ENCODE assay signal across 8 cellular contexts in genomic region chr13:36998624-36999041, GRCh38. TPM values are rescaled to one million over a fixed set of nuclear protein-coding genes. Genes with fewer than 3 reads are reported as not detected.
DNase-seq lines count a peak whose midpoint lies in the region; ATAC-seq and TF ChIP-seq lines count a peak whose summit lies in the region.

No MANE protein-coding gene starts in this region.

- H3K79me2 ChIP-seq in GM23338 (replicated peaks; ENCODE audit: insufficient read depth) = peaks cover 61% of the 10 kb centered on the region

- peak overlapping the region; percentile 94 for H3K4me3 ChIP-seq in GM23338
- peak overlapping the region; percentile 65 to 95 (median 79) for H3K4me3 ChIP-seq in adrenal gland
- peak overlapping the region; percentile 92 for H3K4me3 ChIP-seq in iPS-15b (ENCODE audit: low read depth, low read length)
- peak overlapping the region; percentile 73 to 98 (median 85) for H3K4me3 ChIP-seq in skin epidermis

- peaks cover 3% of the 10 kb centered on the region; the same call in 1 of the 3 replicates for H3K9me3 Mint-ChIP-seq in GM23338

- H3K9ac ChIP-seq in iPS-15b (ENCODE audit: low read depth, low read length) = peak overlapping the region; percentile 91

- H3K9me3 ChIP-seq in adrenal gland (replicated peaks in 1 of 3) (no peaks in the 10 kb centered on the region), iPS-15b (ENCODE audit: control insufficient read depth, insufficient read depth, low read length) (no peaks in the 10 kb centered on the region)

- peaks cover 15% of the 10 kb centered on the region for H3K4me1 Mint-ChIP-seq in GM23338

- DNase-seq in GM23338 (ENCODE audit: low spot score) (peak; percentile 47), RPMI8226 (peak; percentile 6), adrenal gland (peak in 4 of 7 donors; percentile 13 to 30 (median 22)), KG1 (lab: John Stamatoyannopoulos, UW) (no peak), omental fat pad (ENCODE audit: low spot score) (no peak)

- H3K36me3 Mint-ChIP-seq in GM23338 (ENCODE audit: low read depth) = peaks cover 29% of the 10 kb centered on the region

- no peak for TF ChIP-seq POLR2A in adrenal gland (IDR thresholded peaks at IDR 0.05)

- peak overlapping the region; percentile 82 for H3K27ac ChIP-seq in GM23338 (ENCODE audit: low read depth)
- peak overlapping the region in 4 of 5 donors; percentile 91 to 99 (median 96) for H3K27ac ChIP-seq in adrenal gland
- H3K27ac ChIP-seq in skin epidermis = peak overlapping the region; percentile 65 to 100 (median 95)

- intact Hi-C loops in adrenal gland (cut with DNase I) = no loop called here

- peaks cover 26% of the 10 kb centered on the region; the same call in 1 of the 2 replicates for H3K36me3 ChIP-seq in GM23338 (ENCODE audit: insufficient read depth)
- peaks cover 0 to 13% of the 10 kb centered on the region in 2 donors for H3K36me3 ChIP-seq in adrenal gland (replicated peaks in 1 of 2)
- no peaks in the 10 kb centered on the region for H3K36me3 ChIP-seq in iPS-15b (ENCODE audit: control insufficient read depth, insufficient read depth, low read length)

- 0 to 2% (median 1%) methylated on average over 20 to 21 of the region's 21 CpGs for WGBS in adrenal gland, 4 donors

- peaks cover 4% of the 10 kb centered on the region; the same call in 1 of the 2 replicates for H3F3A ChIP-seq in GM23338 (replicated peaks; ENCODE audit: low read depth)

- no peaks in the 10 kb centered on the region for H3K9me2 ChIP-seq in GM23338 (ENCODE audit: insufficient read depth)

- peaks cover 18% of the 10 kb centered on the region for H3K27me3 Mint-ChIP-seq in GM23338 (ENCODE audit: insufficient read depth, low read depth, poor library complexity)

- H2AFZ ChIP-seq in GM23338 = peak overlapping the region; percentile 80; the same call in 1 of the 2 replicates

- TF ChIP-seq CTCF in GM23338 (conservative IDR thresholded peaks at IDR 0.05; ENCODE audit: low read depth in 2 of 2) = no peak
- no peak for TF ChIP-seq CTCF in adrenal gland (IDR thresholded peaks at IDR 0.05)
- no peak for TF ChIP-seq CTCF in omental fat pad (IDR thresholded peaks at IDR 0.05)

- H4K20me1 ChIP-seq in GM23338 (replicated peaks; ENCODE audit: insufficient read depth) = peaks cover 15% of the 10 kb centered on the region; the same call in 1 of the 2 replicates

- H3K27ac Mint-ChIP-seq in GM23338 = peak overlapping the region; percentile 93

- H3K4me1 ChIP-seq in GM23338 (ENCODE audit: insufficient read depth) (peaks cover 8% of the 10 kb centered on the region), adrenal gland (replicated peaks in 1 of 2) (peaks cover 12 to 21% of the 10 kb centered on the region in 2 donors), iPS-15b (ENCODE audit: control insufficient read depth, insufficient read depth, low read length) (no peaks in the 10 kb centered on the region)

- peak overlapping the region; percentile 88 for H3K4me2 ChIP-seq in GM23338

- H3K27me3 ChIP-seq in GM23338 (ENCODE audit: insufficient read depth) = no peaks in the 10 kb centered on the region
- no peaks in the 10 kb centered on the region for H3K27me3 ChIP-seq in adrenal gland
- H3K27me3 ChIP-seq in iPS-15b (ENCODE audit: control insufficient read depth, insufficient read depth, low read length) = no peaks in the 10 kb centered on the region

- ATAC-seq in GM23338 (peak; percentile 34), omental fat pad (ENCODE audit: low FRiP score) (no peak), HG03432 (IDR thresholded peaks at IDR 0.05; ENCODE audit: unreplicated experiment) (no peak)

- H3K4me3 Mint-ChIP-seq in GM23338 = peak overlapping the region; percentile 100

TF ChIP-seq in GM23338, 12 proteins besides CTCF, POLR2A, EP300 and RAD21 (continues in another document):
- no peak for TF ChIP-seq ZNF462 (CRISPR knock-in tag; IDR thresholded peaks at IDR 0.05)
- no peak for TF ChIP-seq CREB1 (CRISPR knock-in tag; IDR thresholded peaks at IDR 0.05; ENCODE audit: low read depth)

RNA-seq across cellular contexts. Expression of gene ALG5, which starts 0.5 kb away (rescaled TPM):
- 15.6 and 18.2 TPM in 2 replicates for total RNA-seq in GM23338 (2014; rRNA removed; shearing (Covaris generic))
- 27.9 and 34.0 TPM in 2 replicates for polyA plus RNA-seq in GM23338 (2016; fragmentation: Nextera tagmentation; extraction: Ambion mirVana)
- total RNA-seq in adrenal gland = 10 to 100 TPM; 28.2 to 55.0 (median 41.2) TPM
- 10 to 100 TPM; 29.1 to 62.3 (median 35.1) TPM for polyA plus RNA-seq in adrenal gland
- total RNA-seq in omental fat pad = 10 to 100 TPM; 21.0 to 41.3 (median 29.4) TPM

RNA-seq across cellular contexts. Expression of gene EXOSC8, which starts 2.0 kb away (rescaled TPM):
- 69.0 and 89.1 TPM in 2 replicates for total RNA-seq in GM23338 (2014; rRNA removed; shearing (Covaris generic))
- 194 and 238 TPM in 2 replicates for polyA plus RNA-seq in GM23338 (2016; fragmentation: Nextera tagmentation; extraction: Ambion mirVana)
- 10 to 100 TPM in 7 of 8 donors, 1 to 10 TPM in 1; 4.7 to 28.5 (median 21.8) TPM for total RNA-seq in adrenal gland
- 100 to 1,000 TPM in 1 of 3 donors, 10 to 100 TPM in 2; 37.4 to 110 (median 53.5) TPM for polyA plus RNA-seq in adrenal gland
- 10 to 100 TPM; 17.2 to 26.8 (median 20.9) TPM for total RNA-seq in omental fat pad

Comparison
In these comparisons a context has a peak if more than half of its experiments do, and no peak if none do; other contexts are left out.
1. DNase-seq: peak in GM23338 (single experiment), RPMI8226 (single experiment) and adrenal gland (4 of 7); none in KG1 (single experiment) and omental fat pad (single experiment).
2. Peak in every context shown above with its lines, with median percentiles within 50 percentile points of each other: H3K27ac ChIP-seq and H3K4me3 ChIP-seq.